Comparison of ENCODE assay signal across 8 cellular contexts in the genomic region with DNA sequence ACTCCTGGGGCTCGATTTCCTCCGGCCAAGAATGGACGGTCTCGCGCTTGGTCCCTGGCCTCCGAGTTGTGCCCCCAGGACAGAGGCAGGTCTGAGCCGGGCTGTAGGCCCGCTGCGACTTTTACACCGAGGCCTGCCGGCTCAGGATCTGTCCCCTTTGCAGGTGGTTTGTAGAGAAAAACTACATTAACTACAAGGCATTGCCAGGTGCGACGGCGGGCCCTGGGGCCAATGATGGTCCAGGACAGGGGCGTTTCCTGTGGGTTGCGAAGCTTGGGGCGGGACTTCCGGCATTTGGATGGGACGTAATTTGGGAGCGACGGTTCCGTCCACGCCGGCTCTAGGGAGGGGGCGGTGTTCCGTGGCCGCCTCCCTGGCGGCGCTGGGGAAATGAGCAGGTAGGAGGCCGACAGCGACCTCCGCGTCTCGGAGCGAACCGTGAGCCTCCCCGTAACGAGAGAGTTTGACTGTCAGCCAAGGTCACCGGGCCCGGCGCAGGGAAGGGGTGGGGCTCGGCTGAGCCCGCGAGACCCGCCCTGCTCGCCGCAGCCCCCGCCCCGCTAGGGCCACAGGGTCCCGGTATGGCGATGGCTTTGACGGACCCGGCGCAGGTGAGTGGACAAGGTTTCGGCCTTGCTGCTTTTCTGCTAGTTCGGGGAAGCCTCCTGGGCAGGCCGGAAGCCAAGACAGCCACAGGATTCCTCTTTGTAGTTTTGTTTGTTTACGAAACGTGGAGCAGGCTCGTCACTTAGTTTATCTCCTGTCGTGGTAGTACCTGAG. TPM values are rescaled to one million over a fixed set of nuclear protein-coding genes. Genes with fewer than 3 reads are reported as not detected.
DNase-seq lines count a peak whose midpoint lies in the region; ATAC-seq and TF ChIP-seq lines count a peak whose summit lies in the region.

A gene (plus strand): TSS at position 322 of the 780 bp plus-strand sequence. CDS start 260 bp downstream, at position 582.

- H3K4me1 Mint-ChIP-seq in activated CD4-positive, alpha-beta T cell treated with anti-CD3 and anti-CD28 coated beads, Interleukin-2, amount 10 ng/mL, durations not matched to agents 24 days and 14 days, result peaks cover 21% of the 10 kb centered on the region

- peak within 1 kb of the TSS; percentile 79 to 91 (median 88) for H3K4me3 ChIP-seq in BLaER1 treated with 17β-estradiol and CSF1 and Interleukin-3, amounts not matched to agents 10 nM and 100 nM
- H3K4me3 ChIP-seq in coronary artery, result peak within 1 kb of the TSS; percentile 81

- H3K27me3 Mint-ChIP-seq in activated CD4-positive, alpha-beta T cell treated with anti-CD3 and anti-CD28 coated beads, Interleukin-2, amount 10 ng/mL, durations not matched to agents 24 days and 14 days, result peaks cover 2% of the 10 kb centered on the region

- peak within 1 kb of the TSS; percentile 74 to 90 (median 85) for H3K27ac ChIP-seq in BLaER1 treated with 17β-estradiol and CSF1 and Interleukin-3, amounts not matched to agents 10 nM and 100 nM
- H3K27ac ChIP-seq in coronary artery (peak within 1 kb of the TSS; percentile 81 to 85), layer of hippocampus (ENCODE audit: low read depth, low read length) (peak within 1 kb of the TSS; percentile 91)

- ATAC-seq in GM19324 (IDR thresholded peaks at IDR 0.05; ENCODE audit: low FRiP score, unreplicated experiment) (peak; percentile 97), HG03460 (IDR thresholded peaks at IDR 0.05; ENCODE audit: unreplicated experiment) (peak; percentile 94)

- H3K9me3 ChIP-seq in BLaER1 treated with 17β-estradiol and CSF1 and Interleukin-3, amounts not matched to agents 10 nM and 100 nM (replicated peaks in 1 of 11), result no peaks in the 10 kb centered on the region

- H4K20me1 ChIP-seq in BLaER1 treated with 17β-estradiol and CSF1 and Interleukin-3, amounts not matched to agents 10 nM and 100 nM, result peaks cover 0 to 43% (median 1%) of the 10 kb centered on the region in 11 experiments; a peak in 11 of 22 replicates

- peak within 1 kb of the TSS; percentile 87 for H3K4me3 Mint-ChIP-seq in activated CD4-positive, alpha-beta T cell treated with anti-CD3 and anti-CD28 coated beads, Interleukin-2, amount 10 ng/mL, durations not matched to agents 24 days and 14 days

- H3K4me2 ChIP-seq in BLaER1 treated with 17β-estradiol and CSF1 and Interleukin-3, amounts not matched to agents 10 nM and 100 nM, result peak within 1 kb of the TSS; percentile 84 to 95 (median 91)

- H3K27ac Mint-ChIP-seq in activated CD4-positive, alpha-beta T cell treated with anti-CD3 and anti-CD28 coated beads, Interleukin-2, amount 10 ng/mL, durations not matched to agents 24 days and 14 days, result peak within 1 kb of the TSS; percentile 95

- H3K9ac ChIP-seq in BLaER1 treated with 17β-estradiol and CSF1 and Interleukin-3, amounts not matched to agents 10 nM and 100 nM, result peak within 1 kb of the TSS; percentile 85 to 92 (median 89)

- DNase-seq in NCI-H526 (lab: John Stamatoyannopoulos, UW) (peak; percentile 85 to 95), coronary artery (ENCODE audit: low spot score) (peak; percentile 96)
- peak; percentile 98 for DNase-seq in activated CD4-positive, alpha-beta T cell treated with anti-CD3 and anti-CD28 coated beads, Interleukin-2, amount 10 ng/mL, durations not matched to agents 24 days and 14 days
- peak; percentile 89 to 95 (median 92) for DNase-seq in stimulated activated CD4-positive, alpha-beta T cell treated with anti-CD3 and anti-CD28 coated beads, Interleukin-1b, Interleukin-23, amount 100 ng/mL, for 24 hours (ENCODE audit: low read depth in 4 of 4, low spot score in 1 of 4)

- H3K27me3 ChIP-seq in BLaER1 treated with 17β-estradiol and CSF1 and Interleukin-3, amounts not matched to agents 10 nM and 100 nM, result peaks cover 8 to 36% (median 17%) of the 10 kb centered on the region in 11 experiments; a peak in 21 of 22 replicates
- no peaks in the 10 kb centered on the region for H3K27me3 ChIP-seq in layer of hippocampus (ENCODE audit: control insufficient read depth, insufficient read depth, low read length)

- TF ChIP-seq CTCF in coronary artery (IDR thresholded peaks at IDR 0.05), result no peak

- H3K36me3 ChIP-seq in BLaER1 treated with 17β-estradiol and CSF1 and Interleukin-3, amounts not matched to agents 10 nM and 100 nM, result peaks cover 14 to 24% (median 18%) of the 10 kb centered on the region in 11 experiments

- intact Hi-C loops in activated CD4-positive, alpha-beta T cell treated with anti-CD3 and anti-CD28 coated beads, Interleukin-2, amount 10 ng/mL, durations not matched to agents 24 days and 14 days (cut with micrococcal nuclease), result loop anchor here (1.0 kb wide), 8 partner anchors 40 to 1065 kb away; a partner anchor contains a TSS

- H3K36me3 Mint-ChIP-seq in activated CD4-positive, alpha-beta T cell treated with anti-CD3 and anti-CD28 coated beads, Interleukin-2, amount 10 ng/mL, durations not matched to agents 24 days and 14 days (ENCODE audit: low read depth), result peaks cover 32% of the 10 kb centered on the region

- H3K9me3 Mint-ChIP-seq in activated CD4-positive, alpha-beta T cell treated with anti-CD3 and anti-CD28 coated beads, Interleukin-2, amount 10 ng/mL, durations not matched to agents 24 days and 14 days, result peaks cover 9% of the 10 kb centered on the region

- H3K4me1 ChIP-seq in BLaER1 treated with 17β-estradiol and CSF1 and Interleukin-3, amounts not matched to agents 10 nM and 100 nM, result peaks cover 18 to 25% (median 20%) of the 10 kb centered on the region in 10 experiments

RNA-seq across cellular contexts. Expression of the gene that starts here (rescaled TPM):
- 7.6 and 8.6 TPM in 2 replicates for total RNA-seq in activated CD4-positive, alpha-beta T cell treated with anti-CD3 and anti-CD28 coated beads, Interleukin-2, amount 10 ng/mL, durations not matched to agents 24 days and 14 days

Comparison
In these comparisons a context has a peak if more than half of its experiments do, and no peak if none do; other contexts are left out.
1. Peak in every context shown above with its lines: DNase-seq, ATAC-seq, H3K4me3 ChIP-seq and H3K27ac ChIP-seq.